Comparison of ENCODE assay signal across 1 cellular context in the genomic region with DNA sequence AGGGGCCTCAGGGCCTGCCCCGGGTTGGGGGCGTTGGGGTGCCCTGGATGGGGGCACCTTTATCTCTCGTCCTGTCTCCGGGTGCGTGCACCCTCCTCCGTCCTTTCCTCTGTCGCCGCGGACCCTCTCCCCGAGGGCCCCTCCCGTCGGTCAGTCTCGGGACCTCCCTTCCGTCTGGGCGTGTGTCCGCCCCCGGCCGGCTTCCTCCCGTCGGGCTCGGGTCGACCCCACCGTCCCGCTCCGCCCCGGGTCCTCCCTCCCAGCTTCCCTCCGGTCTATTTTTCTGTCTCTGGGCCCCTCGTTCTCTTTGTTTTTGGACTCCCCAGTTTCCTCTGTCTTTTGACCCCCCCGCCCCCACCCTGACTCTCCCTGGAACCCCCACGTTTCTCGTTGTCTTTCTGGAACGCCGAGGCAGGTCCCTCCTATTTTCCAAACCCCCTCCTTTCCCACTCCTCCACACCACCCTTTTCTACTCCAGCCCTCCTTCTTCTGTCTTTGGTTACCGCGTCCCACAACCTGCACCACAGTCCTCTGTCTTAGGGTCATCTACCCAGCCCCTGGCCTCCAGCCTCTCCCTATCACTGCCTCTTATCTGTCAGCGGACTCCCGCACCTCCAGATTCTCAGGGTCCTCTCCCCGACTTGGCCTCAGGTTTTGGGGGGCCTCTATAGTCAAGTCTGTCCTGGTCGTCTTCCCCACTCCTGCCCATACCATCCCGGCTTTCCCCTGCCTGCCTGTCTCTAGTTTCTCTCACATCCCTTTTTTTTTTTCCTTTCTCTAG.
TF ChIP-seq lines count a peak whose summit lies in the region.

No MANE protein-coding gene starts in this region.

TF ChIP-seq in HepG2, 621 proteins besides CTCF, POLR2A, EP300 and RAD21:
- peak; percentile 31 for TF ChIP-seq GABPA (IDR thresholded peaks at IDR 0.05; ENCODE audit: low read depth, low read length)
- no peak for TF ChIP-seq GABPA (CRISPR knock-in tag; IDR thresholded peaks at IDR 0.05; ENCODE audit: low read depth)
- TF ChIP-seq AGO1 (IDR thresholded peaks at IDR 0.05; ENCODE audit: low read depth, low read length, poor library complexity, severe bottlenecking): peak; percentile 47
- TF ChIP-seq SP4 (CRISPR knock-in tag; IDR thresholded peaks at IDR 0.05): 0 out of 2 replicates have a peak, but pooled peaks have one; percentile 26
- TF ChIP-seq DMAP1 (CRISPR knock-in tag; IDR thresholded peaks at IDR 0.05): 0 out of 2 replicates have a peak, but pooled peaks have one; percentile 8
- TF ChIP-seq, protein P1, sequence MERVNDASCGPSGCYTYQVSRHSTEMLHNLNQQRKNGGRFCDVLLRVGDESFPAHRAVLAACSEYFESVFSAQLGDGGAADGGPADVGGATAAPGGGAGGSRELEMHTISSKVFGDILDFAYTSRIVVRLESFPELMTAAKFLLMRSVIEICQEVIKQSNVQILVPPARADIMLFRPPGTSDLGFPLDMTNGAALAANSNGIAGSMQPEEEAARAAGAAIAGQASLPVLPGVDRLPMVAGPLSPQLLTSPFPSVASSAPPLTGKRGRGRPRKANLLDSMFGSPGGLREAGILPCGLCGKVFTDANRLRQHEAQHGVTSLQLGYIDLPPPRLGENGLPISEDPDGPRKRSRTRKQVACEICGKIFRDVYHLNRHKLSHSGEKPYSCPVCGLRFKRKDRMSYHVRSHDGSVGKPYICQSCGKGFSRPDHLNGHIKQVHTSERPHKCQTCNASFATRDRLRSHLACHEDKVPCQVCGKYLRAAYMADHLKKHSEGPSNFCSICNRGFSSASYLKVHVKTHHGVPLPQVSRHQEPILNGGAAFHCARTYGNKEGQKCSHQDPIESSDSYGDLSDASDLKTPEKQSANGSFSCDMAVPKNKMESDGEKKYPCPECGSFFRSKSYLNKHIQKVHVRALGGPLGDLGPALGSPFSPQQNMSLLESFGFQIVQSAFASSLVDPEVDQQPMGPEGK (CRISPR knock-in tag; IDR thresholded peaks at IDR 0.05): peak; percentile 80
- no peak for TF ChIP-seq PCBP2 (optimal IDR thresholded peaks at IDR 0.05; ENCODE audit: low read depth, low read length, poor library complexity, severe bottlenecking)
- no peak for TF ChIP-seq TEAD3 (CRISPR knock-in tag; optimal IDR thresholded peaks at IDR 0.05; ENCODE audit: borderline replicate concordance)
- peak; percentile 15; the same call in 1 of the 2 replicates for TF ChIP-seq KDM2A (CRISPR knock-in tag; IDR thresholded peaks at IDR 0.05; ENCODE audit: borderline replicate concordance, low read depth)
- no peak for TF ChIP-seq ARNTL (CRISPR knock-in tag; IDR thresholded peaks at IDR 0.05)
- TF ChIP-seq RXRA (CRISPR knock-in tag; IDR thresholded peaks at IDR 0.05): no peak
- no peak for TF ChIP-seq MZF1 (CRISPR knock-in tag; IDR thresholded peaks at IDR 0.05; ENCODE audit: borderline replicate concordance)
- TF ChIP-seq, protein P2, sequence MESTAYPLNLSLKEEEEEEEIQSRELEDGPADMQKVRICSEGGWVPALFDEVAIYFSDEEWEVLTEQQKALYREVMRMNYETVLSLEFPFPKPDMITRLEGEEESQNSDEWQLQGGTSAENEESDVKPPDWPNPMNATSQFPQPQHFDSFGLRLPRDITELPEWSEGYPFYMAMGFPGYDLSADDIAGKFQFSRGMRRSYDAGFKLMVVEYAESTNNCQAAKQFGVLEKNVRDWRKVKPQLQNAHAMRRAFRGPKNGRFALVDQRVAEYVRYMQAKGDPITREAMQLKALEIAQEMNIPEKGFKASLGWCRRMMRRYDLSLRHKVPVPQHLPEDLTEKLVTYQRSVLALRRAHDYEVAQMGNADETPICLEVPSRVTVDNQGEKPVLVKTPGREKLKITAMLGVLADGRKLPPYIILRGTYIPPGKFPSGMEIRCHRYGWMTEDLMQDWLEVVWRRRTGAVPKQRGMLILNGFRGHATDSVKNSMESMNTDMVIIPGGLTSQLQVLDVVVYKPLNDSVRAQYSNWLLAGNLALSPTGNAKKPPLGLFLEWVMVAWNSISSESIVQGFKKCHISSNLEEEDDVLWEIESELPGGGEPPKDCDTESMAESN (CRISPR knock-in tag; conservative IDR thresholded peaks at IDR 0.05): peak; percentile 57; the same call in 1 of the 2 replicates
- TF ChIP-seq HIVEP1 (CRISPR knock-in tag; IDR thresholded peaks at IDR 0.05): peak; percentile 71; the same call in 1 of the 2 replicates
- TF ChIP-seq PHF20 (CRISPR knock-in tag; IDR thresholded peaks at IDR 0.05): 0 out of 2 replicates have a peak, but pooled peaks have one; percentile 18
- 0 out of 2 replicates have a peak, but pooled peaks have one; percentile 12 for TF ChIP-seq HES4 (CRISPR knock-in tag; IDR thresholded peaks at IDR 0.05; ENCODE audit: borderline replicate concordance)
- TF ChIP-seq RBFOX2 (IDR thresholded peaks at IDR 0.05; ENCODE audit: low read depth, low read length): 0 out of 2 replicates have a peak, but pooled peaks have one; percentile 9
- no peak for TF ChIP-seq ZNF30 (CRISPR knock-in tag; IDR thresholded peaks at IDR 0.05)
- TF ChIP-seq, protein P3, sequence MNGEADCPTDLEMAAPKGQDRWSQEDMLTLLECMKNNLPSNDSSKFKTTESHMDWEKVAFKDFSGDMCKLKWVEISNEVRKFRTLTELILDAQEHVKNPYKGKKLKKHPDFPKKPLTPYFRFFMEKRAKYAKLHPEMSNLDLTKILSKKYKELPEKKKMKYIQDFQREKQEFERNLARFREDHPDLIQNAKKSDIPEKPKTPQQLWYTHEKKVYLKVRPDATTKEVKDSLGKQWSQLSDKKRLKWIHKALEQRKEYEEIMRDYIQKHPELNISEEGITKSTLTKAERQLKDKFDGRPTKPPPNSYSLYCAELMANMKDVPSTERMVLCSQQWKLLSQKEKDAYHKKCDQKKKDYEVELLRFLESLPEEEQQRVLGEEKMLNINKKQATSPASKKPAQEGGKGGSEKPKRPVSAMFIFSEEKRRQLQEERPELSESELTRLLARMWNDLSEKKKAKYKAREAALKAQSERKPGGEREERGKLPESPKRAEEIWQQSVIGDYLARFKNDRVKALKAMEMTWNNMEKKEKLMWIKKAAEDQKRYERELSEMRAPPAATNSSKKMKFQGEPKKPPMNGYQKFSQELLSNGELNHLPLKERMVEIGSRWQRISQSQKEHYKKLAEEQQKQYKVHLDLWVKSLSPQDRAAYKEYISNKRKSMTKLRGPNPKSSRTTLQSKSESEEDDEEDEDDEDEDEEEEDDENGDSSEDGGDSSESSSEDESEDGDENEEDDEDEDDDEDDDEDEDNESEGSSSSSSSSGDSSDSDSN (CRISPR knock-in tag; IDR thresholded peaks at IDR 0.05): peak; percentile 20; the same call in 1 of the 2 replicates
- no peak for TF ChIP-seq TOE1 (CRISPR knock-in tag; IDR thresholded peaks at IDR 0.05)
- TF ChIP-seq GABPB1 (CRISPR knock-in tag; IDR thresholded peaks at IDR 0.05): peak; percentile 64; the same call in 1 of the 2 replicates
- TF ChIP-seq ZNF530 (CRISPR knock-in tag; IDR thresholded peaks at IDR 0.05; ENCODE audit: low read depth): no peak
- TF ChIP-seq ZNF777 (CRISPR knock-in tag; IDR thresholded peaks at IDR 0.05): peak; percentile 85
- no peak for TF ChIP-seq ZNF773 (CRISPR knock-in tag; IDR thresholded peaks at IDR 0.05; ENCODE audit: borderline replicate concordance)
- peak; percentile 61; the same call in 1 of the 2 replicates for TF ChIP-seq ZNF160 (CRISPR knock-in tag; IDR thresholded peaks at IDR 0.05)
- TF ChIP-seq ZNF263 (CRISPR knock-in tag; IDR thresholded peaks at IDR 0.05): peak; percentile 13; the same call in 1 of the 2 replicates
- TF ChIP-seq, protein P4, sequence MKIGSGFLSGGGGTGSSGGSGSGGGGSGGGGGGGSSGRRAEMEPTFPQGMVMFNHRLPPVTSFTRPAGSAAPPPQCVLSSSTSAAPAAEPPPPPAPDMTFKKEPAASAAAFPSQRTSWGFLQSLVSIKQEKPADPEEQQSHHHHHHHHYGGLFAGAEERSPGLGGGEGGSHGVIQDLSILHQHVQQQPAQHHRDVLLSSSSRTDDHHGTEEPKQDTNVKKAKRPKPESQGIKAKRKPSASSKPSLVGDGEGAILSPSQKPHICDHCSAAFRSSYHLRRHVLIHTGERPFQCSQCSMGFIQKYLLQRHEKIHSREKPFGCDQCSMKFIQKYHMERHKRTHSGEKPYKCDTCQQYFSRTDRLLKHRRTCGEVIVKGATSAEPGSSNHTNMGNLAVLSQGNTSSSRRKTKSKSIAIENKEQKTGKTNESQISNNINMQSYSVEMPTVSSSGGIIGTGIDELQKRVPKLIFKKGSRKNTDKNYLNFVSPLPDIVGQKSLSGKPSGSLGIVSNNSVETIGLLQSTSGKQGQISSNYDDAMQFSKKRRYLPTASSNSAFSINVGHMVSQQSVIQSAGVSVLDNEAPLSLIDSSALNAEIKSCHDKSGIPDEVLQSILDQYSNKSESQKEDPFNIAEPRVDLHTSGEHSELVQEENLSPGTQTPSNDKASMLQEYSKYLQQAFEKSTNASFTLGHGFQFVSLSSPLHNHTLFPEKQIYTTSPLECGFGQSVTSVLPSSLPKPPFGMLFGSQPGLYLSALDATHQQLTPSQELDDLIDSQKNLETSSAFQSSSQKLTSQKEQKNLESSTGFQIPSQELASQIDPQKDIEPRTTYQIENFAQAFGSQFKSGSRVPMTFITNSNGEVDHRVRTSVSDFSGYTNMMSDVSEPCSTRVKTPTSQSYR (CRISPR knock-in tag; IDR thresholded peaks at IDR 0.05; ENCODE audit: borderline replicate concordance): 0 out of 2 replicates have a peak, but pooled peaks have one; percentile 45
- 0 out of 2 replicates have a peak, but pooled peaks have one; percentile 42 for TF ChIP-seq KDM3A (CRISPR knock-in tag; IDR thresholded peaks at IDR 0.05; ENCODE audit: low read depth)
- TF ChIP-seq ZSCAN21 (CRISPR knock-in tag; IDR thresholded peaks at IDR 0.05; ENCODE audit: borderline replicate concordance): no peak
- TF ChIP-seq, protein P5, sequence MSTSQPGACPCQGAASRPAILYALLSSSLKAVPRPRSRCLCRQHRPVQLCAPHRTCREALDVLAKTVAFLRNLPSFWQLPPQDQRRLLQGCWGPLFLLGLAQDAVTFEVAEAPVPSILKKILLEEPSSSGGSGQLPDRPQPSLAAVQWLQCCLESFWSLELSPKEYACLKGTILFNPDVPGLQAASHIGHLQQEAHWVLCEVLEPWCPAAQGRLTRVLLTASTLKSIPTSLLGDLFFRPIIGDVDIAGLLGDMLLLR (CRISPR knock-in tag; IDR thresholded peaks at IDR 0.05): 0 out of 2 replicates have a peak, but pooled peaks have one; percentile 17
- TF ChIP-seq PCBP1 (IDR thresholded peaks at IDR 0.05; ENCODE audit: borderline replicate concordance, low read depth, low read length): 0 out of 2 replicates have a peak, but pooled peaks have one; percentile 14
- TF ChIP-seq HNRNPK (IDR thresholded peaks at IDR 0.05; ENCODE audit: low read depth, low read length, poor library complexity, severe bottlenecking): peak; percentile 69
- TF ChIP-seq HNF4G (IDR thresholded peaks at IDR 0.05; ENCODE audit: borderline replicate concordance, low read depth, low read length): 0 out of 2 replicates have a peak, but pooled peaks have one; percentile 1
- TF ChIP-seq HNF4G (CRISPR knock-in tag; IDR thresholded peaks at IDR 0.05; ENCODE audit: borderline replicate concordance, low read depth): no peak
